10 cellular contexts compared by ENCODE assay signal in the genomic region with DNA sequence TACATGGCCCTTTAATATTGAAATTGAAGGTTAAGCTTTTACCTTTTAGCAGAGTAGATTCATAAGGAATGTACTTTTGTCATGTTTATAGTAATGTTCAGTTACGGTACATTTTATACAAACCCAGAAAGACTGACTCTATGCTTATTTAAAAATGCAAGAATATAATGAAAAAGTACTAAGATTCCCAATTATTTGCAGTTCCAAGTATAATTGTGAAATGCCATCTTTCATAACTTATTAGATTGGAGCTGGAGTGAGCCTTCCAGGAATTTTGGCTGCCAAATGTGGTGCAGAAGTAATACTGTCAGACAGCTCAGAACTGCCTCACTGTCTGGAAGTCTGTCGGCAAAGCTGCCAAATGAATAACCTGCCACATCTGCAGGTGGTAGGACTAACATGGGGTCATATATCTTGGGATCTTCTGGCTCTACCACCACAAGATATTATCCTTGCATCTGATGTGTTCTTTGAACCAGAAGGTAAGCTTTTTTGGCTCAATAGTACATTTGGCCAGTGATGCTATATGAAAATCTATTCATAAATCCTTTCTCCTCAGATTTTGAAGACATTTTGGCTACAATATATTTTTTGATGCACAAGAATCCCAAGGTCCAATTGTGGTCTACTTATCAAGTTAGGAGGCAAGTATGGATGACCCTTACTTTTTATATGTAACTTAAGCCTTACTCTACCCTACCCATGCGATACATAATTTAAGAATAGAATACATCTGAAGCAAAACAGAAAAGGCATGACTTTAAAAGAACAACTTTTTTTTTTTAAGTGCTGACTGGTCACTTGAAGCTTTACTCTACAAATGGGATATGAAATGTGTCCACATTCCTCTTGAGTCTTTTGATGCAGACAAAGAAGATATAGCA. TPM values are rescaled to one million over a fixed set of nuclear protein-coding genes. Genes with fewer than 3 reads are reported as not detected.
DNase-seq lines count a peak whose midpoint lies in the region; ATAC-seq, FAIRE-seq and TF ChIP-seq lines count a peak whose summit lies in the region.
"Had no signal": no experiment of that assay in that cellular context is flagged by ENCODE, and none has a peak within 500 bp of the region (broad histone marks: within the 10 kb centered on the region; RNA-seq: fewer than 3 reads in every experiment).

No MANE protein-coding gene starts in this region.

- TF ChIP-seq CTCF in fibroblast of lung (conservative IDR thresholded peaks at IDR 0.05 in 1 of 2, IDR thresholded peaks at IDR 0.05 in 1 of 2; ENCODE audit: low read depth in 1 of 2, low read length in 2 of 2) = no peak
- no peak for TF ChIP-seq CTCF in stomach (IDR thresholded peaks at IDR 0.05)
- no peak for TF ChIP-seq CTCF in WERI-Rb-1 (IDR thresholded peaks at IDR 0.05; ENCODE audit: low read depth, low read length)

- peaks cover 9% of the 10 kb centered on the region for H3K27me3 Mint-ChIP-seq in activated naive CD4-positive, alpha-beta T cell treated with anti-CD3 and anti-CD28 coated beads, Interleukin-2, amount 10 ng/mL, durations not matched to agents 7 days and 5 days

- H3K4me1 Mint-ChIP-seq in activated naive CD4-positive, alpha-beta T cell treated with anti-CD3 and anti-CD28 coated beads, Interleukin-2, amount 10 ng/mL, durations not matched to agents 7 days and 5 days = peaks cover 60% of the 10 kb centered on the region

- H3K4me1 ChIP-seq in fibroblast of lung (ENCODE audit: control insufficient read depth, extremely low read depth, insufficient read depth, low read length) (peaks cover 5% of the 10 kb centered on the region), stomach (peaks cover 42 to 79% (median 71%) of the 10 kb centered on the region in 4 donors), small intestine (ENCODE audit: control insufficient read depth in 2 of 2, insufficient read depth in 1 of 2, low read depth in 1 of 2, low read length in 1 of 2) (peaks cover 0 to 5% of the 10 kb centered on the region in 2 donors)

- H3K36me3 Mint-ChIP-seq in activated naive CD4-positive, alpha-beta T cell treated with anti-CD3 and anti-CD28 coated beads, Interleukin-2, amount 10 ng/mL, durations not matched to agents 7 days and 5 days = peaks cover 58% of the 10 kb centered on the region

- intact Hi-C loops in stomach (cut with DNase I; ENCODE audit: low total_unique reads) = no loop called here

- no peaks in the 10 kb centered on the region for H3K9me3 Mint-ChIP-seq in activated naive CD4-positive, alpha-beta T cell treated with anti-CD3 and anti-CD28 coated beads, Interleukin-2, amount 10 ng/mL, durations not matched to agents 7 days and 5 days

- H3K36me3 ChIP-seq in fibroblast of lung (ENCODE audit: control insufficient read depth, insufficient read depth, low read length) (peaks cover 14% of the 10 kb centered on the region), stomach (peaks cover 41 to 67% (median 58%) of the 10 kb centered on the region in 4 donors), WERI-Rb-1 (peaks cover 80% of the 10 kb centered on the region), small intestine (ENCODE audit: control insufficient read depth in 2 of 2, insufficient read depth in 2 of 2, low read length in 2 of 2) (peaks cover 9 to 12% of the 10 kb centered on the region in 2 donors)

- H3K4me3 Mint-ChIP-seq in activated naive CD4-positive, alpha-beta T cell treated with anti-CD3 and anti-CD28 coated beads, Interleukin-2, amount 10 ng/mL, durations not matched to agents 7 days and 5 days = peak overlapping the region; percentile 93

- H2AFZ ChIP-seq in fibroblast of lung (ENCODE audit: low read length) = no peak overlapping the region

- no peak for DNase-seq in activated naive CD4-positive, alpha-beta T cell treated with anti-CD3 and anti-CD28 coated beads, Interleukin-2, amount 10 ng/mL, durations not matched to agents 7 days and 5 days
- DNase-seq in activated naive CD4-positive, alpha-beta T cell treated with Interleukin-2 at 50 U/mL for 16 hours = no peak
- DNase-seq in RKO (ENCODE audit: low spot score) (peak; percentile 49), fibroblast of lung (ENCODE audit: low read depth in 2 of 2) (peak; percentile 33 to 42), stomach (no peak), WERI-Rb-1 (no peak), small intestine (no peak)
- DNase-seq: right cardiac atrium had no signal

- H3K4me3 ChIP-seq in fibroblast of lung (replicated peaks in 1 of 4; ENCODE audit: control extremely low read depth in 1 of 4, insufficient read depth in 1 of 4, low read depth in 3 of 4, low read length in 4 of 4) (peak overlapping the region in 2 of 4 experiments; percentile 93 to 96), stomach (peak overlapping the region in 2 of 4 donors; percentile 67 to 84), WERI-Rb-1 (ENCODE audit: low read depth, low read length) (no peak overlapping the region), small intestine (ENCODE audit: low read depth in 1 of 2, low read length in 2 of 2) (no peak overlapping the region)

- WGBS in stomach, 5 donors = 60 to 78% (median 70%) methylated on average over 3 of the region's 3 CpGs
- 58 to 62% (median 60%) methylated on average over 3 of the region's 3 CpGs for WGBS in small intestine, 3 donors

- H3K27ac ChIP-seq in fibroblast of lung (ENCODE audit: insufficient read depth, low read length) (no peak overlapping the region), stomach (peak overlapping the region in 3 of 5 donors; percentile 14 to 100 (median 95)), WERI-Rb-1 (no peak overlapping the region), small intestine (ENCODE audit: low read depth in 1 of 2, low read length in 1 of 2) (no peak overlapping the region)

- TF ChIP-seq EP300 in stomach (IDR thresholded peaks at IDR 0.05) = no peak

- TF ChIP-seq POLR2A in stomach (IDR thresholded peaks at IDR 0.05) = no peak

- H3K9ac ChIP-seq in fibroblast of lung (ENCODE audit: insufficient read depth, low read length) = no peak overlapping the region

- H3K9me3 ChIP-seq in fibroblast of lung (ENCODE audit: control insufficient read depth, insufficient read depth, low read depth, low read length) (no peaks in the 10 kb centered on the region), stomach (no peaks in the 10 kb centered on the region), WERI-Rb-1 (ENCODE audit: severe bottlenecking) (no peaks in the 10 kb centered on the region), small intestine (ENCODE audit: control insufficient read depth, low read depth) (no peaks in the 10 kb centered on the region)
- H3K9me3 ChIP-seq: Peyer's patch had no signal

- H3K79me2 ChIP-seq in fibroblast of lung (ENCODE audit: control insufficient read depth, insufficient read depth, low read length) = peaks cover 70% of the 10 kb centered on the region

- H3K27me3 ChIP-seq in fibroblast of lung (ENCODE audit: control insufficient read depth, insufficient read depth, low read length) (no peaks in the 10 kb centered on the region), stomach (no peaks in the 10 kb centered on the region), WERI-Rb-1 (ENCODE audit: insufficient read depth, low read depth, severe bottlenecking) (no peaks in the 10 kb centered on the region), small intestine (ENCODE audit: control insufficient read depth in 2 of 2, insufficient read depth in 2 of 2, low read length in 2 of 2) (no peaks in the 10 kb centered on the region)
- H3K27me3 ChIP-seq: Peyer's patch had no signal

- peak overlapping the region; percentile 66 for H3K4me2 ChIP-seq in fibroblast of lung (ENCODE audit: extremely low read depth, insufficient read depth, low read length)

- no peak for ATAC-seq in GM19035 (IDR thresholded peaks at IDR 0.05; ENCODE audit: unreplicated experiment)
- ATAC-seq: right cardiac atrium had no signal

- CTCF ChIA-PET in activated naive CD4-positive, alpha-beta T cell treated with anti-CD3 and anti-CD28 coated beads, Interleukin-2, amount 10 ng/mL, durations not matched to agents 7 days and 5 days (lab: Charles Lee) = interaction anchor here (1.0 kb wide), 1 partner anchor 16 kb away, joined by 3 read pairs; no protein-coding TSS in a partner anchor

- FAIRE-seq in small intestine (lab: Jason Lieb, UNC) = no peak

- H3K27ac Mint-ChIP-seq in activated naive CD4-positive, alpha-beta T cell treated with anti-CD3 and anti-CD28 coated beads, Interleukin-2, amount 10 ng/mL, durations not matched to agents 7 days and 5 days = peak overlapping the region; percentile 95

- H4K20me1 ChIP-seq in fibroblast of lung (ENCODE audit: control insufficient read depth, extremely low read depth, insufficient read depth, low read length) = no peaks in the 10 kb centered on the region

RNA-seq across cellular contexts. Expression of gene SRSF2, which starts 4.2 kb away (rescaled TPM):
- total RNA-seq in fibroblast of lung (59.6 and 77.5 TPM in 2 replicates), stomach (100 to 1,000 TPM; 166 to 340 (median 280) TPM)
- polyA plus RNA-seq in fibroblast of lung (203 and 238 TPM in 2 replicates), stomach (100 to 1,000 TPM in 2 of 3 donors, 10 to 100 TPM in 1; 96.4 to 166 (median 106) TPM), small intestine (100 to 1,000 TPM; 113 to 200 (median 114) TPM)
- polyA plus RNA-seq in fibroblast of lung (2012) = 156 and 211 TPM in 2 replicates
- polyA minus RNA-seq in fibroblast of lung (ENCODE audit: low replicate concordance) = 72.2 and 86.0 TPM in 2 replicates

RNA-seq across cellular contexts. Expression of gene MFSD11, which starts 4.9 kb away (rescaled TPM):
- total RNA-seq in fibroblast of lung (15.7 and 31.4 TPM in 2 replicates), stomach (10 to 100 TPM in 4 of 5 donors, 1 to 10 TPM in 1; 7.0 to 66.1 (median 46.8) TPM)
- polyA plus RNA-seq in fibroblast of lung (20.1 and 22.4 TPM in 2 replicates), stomach (10 to 100 TPM in 1 of 3 donors, 1 to 10 TPM in 2; 7.2 to 11.2 (median 9.3) TPM), small intestine (10 to 100 TPM in 2 of 3 donors, 1 to 10 TPM in 1; 8.3 to 20.0 (median 10.5) TPM)
- polyA plus RNA-seq in fibroblast of lung (2012) = 14.7 and 15.3 TPM in 2 replicates
- 15.4 and 23.3 TPM in 2 replicates for polyA minus RNA-seq in fibroblast of lung (ENCODE audit: low replicate concordance)

RNA-seq across cellular contexts. Expression of gene METTL23, which starts 6.3 kb away (rescaled TPM):
- total RNA-seq in fibroblast of lung = 21.1 and 26.4 TPM in 2 replicates
- 34.5 and 35.1 TPM in 2 replicates for polyA plus RNA-seq in fibroblast of lung
- 28.1 and 31.8 TPM in 2 replicates for polyA plus RNA-seq in fibroblast of lung (2012)
- 9.5 and 15.8 TPM in 2 replicates for polyA minus RNA-seq in fibroblast of lung (ENCODE audit: low replicate concordance)
- 10 to 100 TPM in 4 of 5 donors, 1 to 10 TPM in 1; 1.2 to 72.1 (median 15.5) TPM for total RNA-seq in stomach
- 10 to 100 TPM; 35.4 to 42.0 (median 35.6) TPM for polyA plus RNA-seq in stomach
- polyA plus RNA-seq in small intestine = 10 to 100 TPM; 28.8 to 37.8 (median 37.6) TPM

RNA-seq across cellular contexts. Expression of gene JMJD6, which starts 6.6 kb away (rescaled TPM):
- total RNA-seq in fibroblast of lung = 13.6 and 16.2 TPM in 2 replicates
- 16.5 and 17.7 TPM in 2 replicates for polyA plus RNA-seq in fibroblast of lung
- polyA plus RNA-seq in fibroblast of lung (2012) = 36.7 and 39.6 TPM in 2 replicates
- 32.0 and 51.9 TPM in 2 replicates for polyA minus RNA-seq in fibroblast of lung (ENCODE audit: low replicate concordance)
- total RNA-seq in stomach = 10 to 100 TPM in 3 of 5 donors, 1 to 10 TPM in 2; 9.3 to 47.3 (median 16.5) TPM
- polyA plus RNA-seq in stomach = 10 to 100 TPM; 25.8 to 32.5 (median 28.5) TPM
- 10 to 100 TPM; 24.2 to 56.6 (median 51.1) TPM for polyA plus RNA-seq in small intestine

RNA-seq across cellular contexts. Expression of gene MXRA7, which starts 22.2 kb away (rescaled TPM):
- total RNA-seq in fibroblast of lung = 127 and 142 TPM in 2 replicates
- 215 and 307 TPM in 2 replicates for polyA plus RNA-seq in fibroblast of lung
- 189 and 250 TPM in 2 replicates for polyA plus RNA-seq in fibroblast of lung (2012)
- 200 and 284 TPM in 2 replicates for polyA minus RNA-seq in fibroblast of lung (ENCODE audit: low replicate concordance)
- total RNA-seq in stomach = 100 to 1,000 TPM in 2 of 5 donors, 10 to 100 TPM in 3; 41.4 to 209 (median 86.9) TPM
- 100 to 1,000 TPM in 1 of 3 donors, 10 to 100 TPM in 2; 44.5 to 102 (median 54.5) TPM for polyA plus RNA-seq in stomach
- 10 to 100 TPM in 2 of 3 donors, 1 to 10 TPM in 1; 3.1 to 40.1 (median 20.0) TPM for polyA plus RNA-seq in small intestine

Comparison
In these comparisons a context has a peak if more than half of its experiments do, and no peak if none do; other contexts are left out.
1. DNase-seq: peak in RKO (single experiment) and fibroblast of lung (2 of 2); none in activated naive CD4-positive, alpha-beta T cell treated with anti-CD3 and anti-CD28 coated beads, Interleukin-2, amount 10 ng/mL, durations not matched to agents 7 days and 5 days (single experiment), activated naive CD4-positive, alpha-beta T cell treated with Interleukin-2 at 50 U/mL for 16 hours (single experiment), stomach (single experiment), WERI-Rb-1 (single experiment) and small intestine (single experiment).
2. H3K27ac ChIP-seq: peak in stomach (3 of 5); none in fibroblast of lung (single experiment), WERI-Rb-1 (single experiment) and small intestine (0 of 2).